Comparison of ENCODE assay signal across 2 cellular contexts in genomic region chr12:25723286-25723685, GRCh38.
TF ChIP-seq lines count a peak whose summit lies in the region.

No MANE protein-coding gene starts in this region.

TF ChIP-seq in IMR-90, 13 proteins besides CTCF, POLR2A, EP300 and RAD21 (continued from another document):
- TF ChIP-seq ELK1 (IDR thresholded peaks at IDR 0.05; ENCODE audit: borderline replicate concordance, low read depth, low read length) = no peak
- TF ChIP-seq NFE2L2 (IDR thresholded peaks at IDR 0.05; ENCODE audit: low read depth, low read length) = no peak
- no peak for TF ChIP-seq MAFK (IDR thresholded peaks at IDR 0.05; ENCODE audit: low read depth, low read length)
- no peak for TF ChIP-seq FOS (IDR thresholded peaks at IDR 0.05; ENCODE audit: low read depth, low read length)
- TF ChIP-seq MAZ (IDR thresholded peaks at IDR 0.05; ENCODE audit: borderline replicate concordance, low read depth, low read length) = no peak
- no peak for TF ChIP-seq SMC3 (IDR thresholded peaks at IDR 0.05; ENCODE audit: low read depth, low read length)
- TF ChIP-seq USF2 (IDR thresholded peaks at IDR 0.05; ENCODE audit: low read depth, low read length) = no peak
- TF ChIP-seq CHD1 (IDR thresholded peaks at IDR 0.05; ENCODE audit: low read depth, low read length) = no peak

TF ChIP-seq in HEK293T, 16 proteins besides CTCF, POLR2A, EP300 and RAD21 (continued from another document):
- TF ChIP-seq PKNOX1 (IDR thresholded peaks at IDR 0.05) (no peak), FOXA1 (IDR thresholded peaks at IDR 0.05) (no peak)
